Comparison of ENCODE assay signal across 20 cellular contexts in the genomic region with DNA sequence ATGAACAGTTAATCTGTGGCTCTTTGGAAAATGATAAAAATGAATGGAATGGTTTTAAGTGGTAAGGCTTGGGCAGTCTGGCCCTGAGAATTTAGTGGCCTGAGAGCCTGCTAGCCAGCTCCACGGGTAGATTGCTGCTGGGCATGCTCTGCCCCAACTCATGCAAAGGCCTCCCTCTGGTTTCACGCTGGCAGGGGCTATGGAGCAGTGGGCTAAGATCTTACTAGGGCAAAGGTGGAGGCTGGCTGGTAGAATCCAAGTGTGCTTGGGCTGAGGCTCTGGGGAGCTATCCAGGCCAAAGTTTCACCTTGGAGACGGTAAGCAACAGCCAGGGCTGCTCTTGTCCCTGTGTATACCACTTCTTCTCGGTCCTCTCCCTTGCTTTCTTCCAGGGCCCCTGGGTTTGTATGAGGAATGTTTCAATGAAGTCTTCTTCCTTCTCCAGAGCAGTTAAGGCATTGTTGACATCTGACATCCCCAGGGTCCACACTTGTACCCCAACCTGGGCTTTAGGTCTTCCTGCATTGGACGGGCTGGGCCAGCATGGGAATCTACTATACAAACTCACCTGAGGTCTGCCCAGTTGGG. TPM values are rescaled to one million over a fixed set of nuclear protein-coding genes. Genes with fewer than 3 reads are reported as not detected.
DNase-seq lines count a peak whose midpoint lies in the region; ATAC-seq and TF ChIP-seq lines count a peak whose summit lies in the region.
"Had no signal": no experiment of that assay in that cellular context is flagged by ENCODE, and none has a peak within 500 bp of the region (broad histone marks: within the 10 kb centered on the region; RNA-seq: fewer than 3 reads in every experiment).

No MANE protein-coding gene starts in this region.

- H3K36me3 ChIP-seq in subcutaneous abdominal adipose tissue (ENCODE audit: control insufficient read depth in 5 of 5, insufficient read depth in 5 of 5, low read length in 5 of 5) (peaks cover 3 to 44% (median 33%) of the 10 kb centered on the region in 5 donors), BE2C (peaks cover 56% of the 10 kb centered on the region)

- ATAC-seq in activated naive CD8-positive, alpha-beta T cell treated with anti-CD3 and anti-CD28 coated beads, Interleukin-2, amount 50 U/mL, for 24 hours, result no peak
- no peak for ATAC-seq in central memory CD8-positive, alpha-beta T cell (replicated peaks; ENCODE audit: extremely low read depth, poor library complexity, severe bottlenecking)
- no peak for ATAC-seq in GM19023 (IDR thresholded peaks at IDR 0.05; ENCODE audit: unreplicated experiment)
- ATAC-seq: upper lobe of right lung had no signal

- no peaks in the 10 kb centered on the region for H3K27me3 Mint-ChIP-seq in activated naive CD8-positive, alpha-beta T cell
- H3K27me3 Mint-ChIP-seq in activated naive CD8-positive, alpha-beta T cell treated with anti-CD3 and anti-CD28 coated beads, Interleukin-2, amount 50 U/mL, for 24 hours, result no peaks in the 10 kb centered on the region
- no peaks in the 10 kb centered on the region for H3K27me3 Mint-ChIP-seq in central memory CD8-positive, alpha-beta T cell
- H3K27me3 Mint-ChIP-seq: activated naive CD8-positive, alpha-beta T cell treated with anti-CD3 and anti-CD28 coated beads for 36 hours; B cell; dendritic cell treated with granulocyte-macrophage colony-stimulating factor and Interleukin-4, amounts not matched to agents 40 ng/mL and 50 ng/mL, for 4 days; IgD-negative memory B cell had no signal

- H3K9ac ChIP-seq in subcutaneous abdominal adipose tissue (ENCODE audit: low read length in 5 of 5), result no peak overlapping the region

- H3K9me3 ChIP-seq in subcutaneous abdominal adipose tissue (ENCODE audit: control insufficient read depth in 5 of 5, low read length in 5 of 5) (no peaks in the 10 kb centered on the region), BE2C (no peaks in the 10 kb centered on the region)
- H3K9me3 ChIP-seq: prostate gland, upper lobe of right lung had no signal

- no peaks in the 10 kb centered on the region for H3K9me3 Mint-ChIP-seq in activated naive CD8-positive, alpha-beta T cell (ENCODE audit: low read depth)
- H3K9me3 Mint-ChIP-seq in activated naive CD8-positive, alpha-beta T cell treated with anti-CD3 and anti-CD28 coated beads, Interleukin-2, amount 50 U/mL, for 24 hours, result no peaks in the 10 kb centered on the region
- no peaks in the 10 kb centered on the region for H3K9me3 Mint-ChIP-seq in central memory CD8-positive, alpha-beta T cell
- H3K9me3 Mint-ChIP-seq: activated naive CD8-positive, alpha-beta T cell treated with anti-CD3 and anti-CD28 coated beads for 36 hours; dendritic cell treated with granulocyte-macrophage colony-stimulating factor and Interleukin-4, amounts not matched to agents 40 ng/mL and 50 ng/mL, for 4 days; IgD-negative memory B cell; nephron progenitor cell had no signal

- H3K4me3 ChIP-seq in subcutaneous abdominal adipose tissue (ENCODE audit: low read depth in 1 of 5, low read length in 5 of 5) (no peak overlapping the region), BE2C (ENCODE audit: low read depth, low read length) (no peak overlapping the region)
- H3K4me3 ChIP-seq: prostate gland, upper lobe of right lung had no signal

- TF ChIP-seq CTCF in BE2C (IDR thresholded peaks at IDR 0.05; ENCODE audit: low read depth, low read length) (no peak), GM20000 (IDR thresholded peaks at IDR 0.05; ENCODE audit: extremely low read depth, missing control alignments) (no peak)

- no peak overlapping the region for H3K4me3 Mint-ChIP-seq in activated naive CD8-positive, alpha-beta T cell
- H3K4me3 Mint-ChIP-seq in activated naive CD8-positive, alpha-beta T cell treated with anti-CD3 and anti-CD28 coated beads, Interleukin-2, amount 50 U/mL, for 24 hours, result no peak overlapping the region
- no peak overlapping the region for H3K4me3 Mint-ChIP-seq in central memory CD8-positive, alpha-beta T cell
- H3K4me3 Mint-ChIP-seq: activated naive CD8-positive, alpha-beta T cell treated with anti-CD3 and anti-CD28 coated beads for 36 hours; B cell; dendritic cell treated with granulocyte-macrophage colony-stimulating factor and Interleukin-4, amounts not matched to agents 40 ng/mL and 50 ng/mL, for 4 days; IgD-negative memory B cell; nephron progenitor cell had no signal

- H3K4me1 ChIP-seq in subcutaneous abdominal adipose tissue (ENCODE audit: control insufficient read depth in 5 of 5, insufficient read depth in 5 of 5, low read length in 5 of 5), result peaks cover 2 to 51% (median 42%) of the 10 kb centered on the region in 5 donors
- no peaks in the 10 kb centered on the region for H3K4me1 ChIP-seq in BE2C

- H3K27ac ChIP-seq in subcutaneous abdominal adipose tissue (ENCODE audit: low read depth, low read length), result peak overlapping the region; percentile 37
- H3K27ac ChIP-seq: brain microvascular endothelial cell, prostate gland, upper lobe of right lung had no signal

- no peak for DNase-seq in activated naive CD8-positive, alpha-beta T cell treated with anti-CD3 and anti-CD28 coated beads, Interleukin-2, amount 50 U/mL, for 24 hours
- DNase-seq in central memory CD8-positive, alpha-beta T cell (ENCODE audit: low spot score in 2 of 2), result no peak
- DNase-seq in medulla oblongata (ENCODE audit: extremely low spot score) (peak; percentile 70), BE2C (no peak), GM20000 (ENCODE audit: low spot score) (no peak)
- DNase-seq: activated CD4-positive, alpha-beta T cell treated with anti-CD3 and anti-CD28 coated beads for 4 hours; activated naive CD8-positive, alpha-beta T cell treated with anti-CD3 and anti-CD28 coated beads for 36 hours; brain microvascular endothelial cell; mesendoderm; MM.1S; nephron progenitor cell; stimulated activated CD4-positive, alpha-beta T cell treated with anti-CD3 and anti-CD28 coated beads, Interleukin-4, amount 100 ng/mL, for 4 hours; upper lobe of right lung had no signal

- peak overlapping the region; percentile 5 for H3K27ac Mint-ChIP-seq in activated naive CD8-positive, alpha-beta T cell
- no peak overlapping the region for H3K27ac Mint-ChIP-seq in activated naive CD8-positive, alpha-beta T cell treated with anti-CD3 and anti-CD28 coated beads, Interleukin-2, amount 50 U/mL, for 24 hours
- peak overlapping the region; percentile 90 for H3K27ac Mint-ChIP-seq in central memory CD8-positive, alpha-beta T cell (ENCODE audit: low read depth)
- H3K27ac Mint-ChIP-seq: B cell, nephron progenitor cell had no signal

- H3K27me3 ChIP-seq in subcutaneous abdominal adipose tissue (ENCODE audit: control insufficient read depth in 5 of 5, insufficient read depth in 4 of 5, low read length in 5 of 5) (no peaks in the 10 kb centered on the region), BE2C (no peaks in the 10 kb centered on the region)
- H3K27me3 ChIP-seq: brain microvascular endothelial cell, upper lobe of right lung had no signal

- peaks cover 18% of the 10 kb centered on the region for H3K36me3 Mint-ChIP-seq in activated naive CD8-positive, alpha-beta T cell
- peaks cover 55% of the 10 kb centered on the region for H3K36me3 Mint-ChIP-seq in activated naive CD8-positive, alpha-beta T cell treated with anti-CD3 and anti-CD28 coated beads, Interleukin-2, amount 50 U/mL, for 24 hours (ENCODE audit: low read depth)
- H3K36me3 Mint-ChIP-seq in central memory CD8-positive, alpha-beta T cell (ENCODE audit: insufficient read depth), result peaks cover 50% of the 10 kb centered on the region

- H3K4me1 Mint-ChIP-seq in activated naive CD8-positive, alpha-beta T cell (ENCODE audit: low read depth), result peaks cover 58% of the 10 kb centered on the region
- peaks cover 27% of the 10 kb centered on the region for H3K4me1 Mint-ChIP-seq in activated naive CD8-positive, alpha-beta T cell treated with anti-CD3 and anti-CD28 coated beads, Interleukin-2, amount 50 U/mL, for 24 hours
- peaks cover 78% of the 10 kb centered on the region for H3K4me1 Mint-ChIP-seq in central memory CD8-positive, alpha-beta T cell

RNA-seq across cellular contexts. Expression of gene UBE2L3, which starts 27.4 kb away (rescaled TPM):
- 143 TPM for polyA plus RNA-seq in BE2C (2012; ENCODE audit: insufficient read depth, insufficient read length, low read depth)

RNA-seq across cellular contexts. Expression of gene YDJC, which starts 34.9 kb away (rescaled TPM):
- 122 TPM for polyA plus RNA-seq in BE2C (2012; ENCODE audit: insufficient read depth, insufficient read length, low read depth)

RNA-seq across cellular contexts. Expression of gene CCDC116, which starts 37.6 kb away (rescaled TPM):
- 0.51 TPM for polyA plus RNA-seq in BE2C (2012; ENCODE audit: insufficient read depth, insufficient read length, low read depth)

RNA-seq across cellular contexts. Expression of gene RIMBP3C, which starts 43.7 kb away (rescaled TPM):
- 0.59 TPM for polyA plus RNA-seq in BE2C (2012; ENCODE audit: insufficient read depth, insufficient read length, low read depth)

RNA-seq across cellular contexts. Expression of gene SDF2L1, which starts 47.1 kb away (rescaled TPM):
- 204 TPM for polyA plus RNA-seq in BE2C (2012; ENCODE audit: insufficient read depth, insufficient read length, low read depth)
